1 cellular context compared by ENCODE assay signal in the genomic region with DNA sequence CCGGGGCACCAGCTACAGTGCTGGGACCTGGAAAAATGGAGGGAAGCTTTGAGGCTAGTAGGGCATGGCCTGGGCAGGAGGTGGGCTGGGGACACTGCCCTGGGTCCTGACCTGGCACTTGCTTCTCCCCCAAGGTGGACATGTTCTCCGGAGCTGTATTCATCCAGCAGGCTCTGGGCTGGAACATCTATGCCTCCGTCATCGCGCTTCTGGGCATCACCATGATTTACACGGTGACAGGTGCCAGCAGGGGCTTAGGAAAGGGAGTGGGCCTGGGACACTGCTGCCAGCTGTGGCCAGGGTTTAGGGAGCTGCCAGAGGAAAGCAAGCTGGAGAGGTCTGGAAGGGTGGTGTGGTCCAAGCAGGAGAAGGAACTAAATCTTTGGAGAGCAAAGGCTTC.
TF ChIP-seq lines count a peak whose summit lies in the region.

No MANE protein-coding gene starts in this region.

TF ChIP-seq in GM23338, 12 proteins besides CTCF, POLR2A, EP300 and RAD21:
- TF ChIP-seq ZNF331 (CRISPR knock-in tag; IDR thresholded peaks at IDR 0.05; ENCODE audit: low read depth) (no peak), CREB1 (CRISPR knock-in tag; IDR thresholded peaks at IDR 0.05; ENCODE audit: low read depth) (no peak), EZH2 (IDR thresholded peaks at IDR 0.05; ENCODE audit: low read depth, unreplicated experiment) (no peak), ZNF114 (CRISPR knock-in tag; IDR thresholded peaks at IDR 0.05) (no peak), JUNB (IDR thresholded peaks at IDR 0.05; ENCODE audit: unreplicated experiment) (no peak), EZH2phosphoT487 (IDR thresholded peaks at IDR 0.05; ENCODE audit: unreplicated experiment) (no peak), POLR2AphosphoS5 (IDR thresholded peaks at IDR 0.05; ENCODE audit: low read depth) (no peak), NANOG (IDR thresholded peaks at IDR 0.05; ENCODE audit: borderline replicate concordance) (no peak), STAT1 (IDR thresholded peaks at IDR 0.05; ENCODE audit: unreplicated experiment) (no peak)
- TF ChIP-seq, protein P1, sequence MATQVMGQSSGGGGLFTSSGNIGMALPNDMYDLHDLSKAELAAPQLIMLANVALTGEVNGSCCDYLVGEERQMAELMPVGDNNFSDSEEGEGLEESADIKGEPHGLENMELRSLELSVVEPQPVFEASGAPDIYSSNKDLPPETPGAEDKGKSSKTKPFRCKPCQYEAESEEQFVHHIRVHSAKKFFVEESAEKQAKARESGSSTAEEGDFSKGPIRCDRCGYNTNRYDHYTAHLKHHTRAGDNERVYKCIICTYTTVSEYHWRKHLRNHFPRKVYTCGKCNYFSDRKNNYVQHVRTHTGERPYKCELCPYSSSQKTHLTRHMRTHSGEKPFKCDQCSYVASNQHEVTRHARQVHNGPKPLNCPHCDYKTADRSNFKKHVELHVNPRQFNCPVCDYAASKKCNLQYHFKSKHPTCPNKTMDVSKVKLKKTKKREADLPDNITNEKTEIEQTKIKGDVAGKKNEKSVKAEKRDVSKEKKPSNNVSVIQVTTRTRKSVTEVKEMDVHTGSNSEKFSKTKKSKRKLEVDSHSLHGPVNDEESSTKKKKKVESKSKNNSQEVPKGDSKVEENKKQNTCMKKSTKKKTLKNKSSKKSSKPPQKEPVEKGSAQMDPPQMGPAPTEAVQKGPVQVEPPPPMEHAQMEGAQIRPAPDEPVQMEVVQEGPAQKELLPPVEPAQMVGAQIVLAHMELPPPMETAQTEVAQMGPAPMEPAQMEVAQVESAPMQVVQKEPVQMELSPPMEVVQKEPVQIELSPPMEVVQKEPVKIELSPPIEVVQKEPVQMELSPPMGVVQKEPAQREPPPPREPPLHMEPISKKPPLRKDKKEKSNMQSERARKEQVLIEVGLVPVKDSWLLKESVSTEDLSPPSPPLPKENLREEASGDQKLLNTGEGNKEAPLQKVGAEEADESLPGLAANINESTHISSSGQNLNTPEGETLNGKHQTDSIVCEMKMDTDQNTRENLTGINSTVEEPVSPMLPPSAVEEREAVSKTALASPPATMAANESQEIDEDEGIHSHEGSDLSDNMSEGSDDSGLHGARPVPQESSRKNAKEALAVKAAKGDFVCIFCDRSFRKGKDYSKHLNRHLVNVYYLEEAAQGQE (IDR thresholded peaks at IDR 0.05; ENCODE audit: unreplicated experiment) = no peak
- TF ChIP-seq, protein P2, sequence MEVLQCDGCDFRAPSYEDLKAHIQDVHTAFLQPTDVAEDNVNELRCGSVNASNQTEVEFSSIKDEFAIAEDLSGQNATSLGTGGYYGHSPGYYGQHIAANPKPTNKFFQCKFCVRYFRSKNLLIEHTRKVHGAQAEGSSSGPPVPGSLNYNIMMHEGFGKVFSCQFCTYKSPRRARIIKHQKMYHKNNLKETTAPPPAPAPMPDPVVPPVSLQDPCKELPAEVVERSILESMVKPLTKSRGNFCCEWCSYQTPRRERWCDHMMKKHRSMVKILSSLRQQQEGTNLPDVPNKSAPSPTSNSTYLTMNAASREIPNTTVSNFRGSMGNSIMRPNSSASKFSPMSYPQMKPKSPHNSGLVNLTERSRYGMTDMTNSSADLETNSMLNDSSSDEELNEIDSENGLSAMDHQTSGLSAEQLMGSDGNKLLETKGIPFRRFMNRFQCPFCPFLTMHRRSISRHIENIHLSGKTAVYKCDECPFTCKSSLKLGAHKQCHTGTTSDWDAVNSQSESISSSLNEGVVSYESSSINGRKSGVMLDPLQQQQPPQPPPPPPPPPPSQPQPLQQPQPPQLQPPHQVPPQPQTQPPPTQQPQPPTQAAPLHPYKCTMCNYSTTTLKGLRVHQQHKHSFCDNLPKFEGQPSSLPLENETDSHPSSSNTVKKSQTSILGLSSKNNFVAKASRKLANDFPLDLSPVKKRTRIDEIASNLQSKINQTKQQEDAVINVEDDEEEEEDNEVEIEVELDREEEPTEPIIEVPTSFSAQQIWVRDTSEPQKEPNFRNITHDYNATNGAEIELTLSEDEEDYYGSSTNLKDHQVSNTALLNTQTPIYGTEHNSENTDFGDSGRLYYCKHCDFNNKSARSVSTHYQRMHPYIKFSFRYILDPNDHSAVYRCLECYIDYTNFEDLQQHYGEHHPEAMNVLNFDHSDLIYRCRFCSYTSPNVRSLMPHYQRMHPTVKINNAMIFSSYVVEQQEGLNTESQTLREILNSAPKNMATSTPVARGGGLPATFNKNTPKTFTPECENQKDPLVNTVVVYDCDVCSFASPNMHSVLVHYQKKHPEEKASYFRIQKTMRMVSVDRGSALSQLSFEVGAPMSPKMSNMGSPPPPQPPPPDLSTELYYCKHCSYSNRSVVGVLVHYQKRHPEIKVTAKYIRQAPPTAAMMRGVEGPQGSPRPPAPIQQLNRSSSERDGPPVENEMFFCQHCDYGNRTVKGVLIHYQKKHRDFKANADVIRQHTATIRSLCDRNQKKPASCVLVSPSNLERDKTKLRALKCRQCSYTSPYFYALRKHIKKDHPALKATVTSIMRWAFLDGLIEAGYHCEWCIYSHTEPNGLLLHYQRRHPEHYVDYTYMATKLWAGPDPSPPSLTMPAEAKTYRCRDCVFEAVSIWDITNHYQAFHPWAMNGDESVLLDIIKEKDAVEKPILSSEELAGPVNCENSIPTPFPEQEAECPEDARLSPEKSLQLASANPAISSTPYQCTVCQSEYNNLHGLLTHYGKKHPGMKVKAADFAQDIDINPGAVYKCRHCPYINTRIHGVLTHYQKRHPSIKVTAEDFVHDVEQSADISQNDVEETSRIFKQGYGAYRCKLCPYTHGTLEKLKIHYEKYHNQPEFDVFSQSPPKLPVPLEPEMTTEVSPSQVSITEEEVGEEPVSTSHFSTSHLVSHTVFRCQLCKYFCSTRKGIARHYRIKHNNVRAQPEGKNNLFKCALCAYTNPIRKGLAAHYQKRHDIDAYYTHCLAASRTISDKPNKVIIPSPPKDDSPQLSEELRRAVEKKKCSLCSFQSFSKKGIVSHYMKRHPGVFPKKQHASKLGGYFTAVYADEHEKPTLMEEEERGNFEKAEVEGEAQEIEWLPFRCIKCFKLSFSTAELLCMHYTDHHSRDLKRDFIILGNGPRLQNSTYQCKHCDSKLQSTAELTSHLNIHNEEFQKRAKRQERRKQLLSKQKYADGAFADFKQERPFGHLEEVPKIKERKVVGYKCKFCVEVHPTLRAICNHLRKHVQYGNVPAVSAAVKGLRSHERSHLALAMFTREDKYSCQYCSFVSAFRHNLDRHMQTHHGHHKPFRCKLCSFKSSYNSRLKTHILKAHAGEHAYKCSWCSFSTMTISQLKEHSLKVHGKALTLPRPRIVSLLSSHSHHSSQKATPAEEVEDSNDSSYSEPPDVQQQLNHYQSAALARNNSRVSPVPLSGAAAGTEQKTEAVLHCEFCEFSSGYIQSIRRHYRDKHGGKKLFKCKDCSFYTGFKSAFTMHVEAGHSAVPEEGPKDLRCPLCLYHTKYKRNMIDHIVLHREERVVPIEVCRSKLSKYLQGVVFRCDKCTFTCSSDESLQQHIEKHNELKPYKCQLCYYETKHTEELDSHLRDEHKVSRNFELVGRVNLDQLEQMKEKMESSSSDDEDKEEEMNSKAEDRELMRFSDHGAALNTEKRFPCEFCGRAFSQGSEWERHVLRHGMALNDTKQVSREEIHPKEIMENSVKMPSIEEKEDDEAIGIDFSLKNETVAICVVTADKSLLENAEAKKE (CRISPR knock-in tag; IDR thresholded peaks at IDR 0.05) = no peak
- TF ChIP-seq, protein P3, sequence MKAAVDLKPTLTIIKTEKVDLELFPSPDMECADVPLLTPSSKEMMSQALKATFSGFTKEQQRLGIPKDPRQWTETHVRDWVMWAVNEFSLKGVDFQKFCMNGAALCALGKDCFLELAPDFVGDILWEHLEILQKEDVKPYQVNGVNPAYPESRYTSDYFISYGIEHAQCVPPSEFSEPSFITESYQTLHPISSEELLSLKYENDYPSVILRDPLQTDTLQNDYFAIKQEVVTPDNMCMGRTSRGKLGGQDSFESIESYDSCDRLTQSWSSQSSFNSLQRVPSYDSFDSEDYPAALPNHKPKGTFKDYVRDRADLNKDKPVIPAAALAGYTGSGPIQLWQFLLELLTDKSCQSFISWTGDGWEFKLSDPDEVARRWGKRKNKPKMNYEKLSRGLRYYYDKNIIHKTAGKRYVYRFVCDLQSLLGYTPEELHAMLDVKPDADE (IDR thresholded peaks at IDR 0.05) = no peak
